ENCODE assay signal across 25 cellular contexts in the genomic region with DNA sequence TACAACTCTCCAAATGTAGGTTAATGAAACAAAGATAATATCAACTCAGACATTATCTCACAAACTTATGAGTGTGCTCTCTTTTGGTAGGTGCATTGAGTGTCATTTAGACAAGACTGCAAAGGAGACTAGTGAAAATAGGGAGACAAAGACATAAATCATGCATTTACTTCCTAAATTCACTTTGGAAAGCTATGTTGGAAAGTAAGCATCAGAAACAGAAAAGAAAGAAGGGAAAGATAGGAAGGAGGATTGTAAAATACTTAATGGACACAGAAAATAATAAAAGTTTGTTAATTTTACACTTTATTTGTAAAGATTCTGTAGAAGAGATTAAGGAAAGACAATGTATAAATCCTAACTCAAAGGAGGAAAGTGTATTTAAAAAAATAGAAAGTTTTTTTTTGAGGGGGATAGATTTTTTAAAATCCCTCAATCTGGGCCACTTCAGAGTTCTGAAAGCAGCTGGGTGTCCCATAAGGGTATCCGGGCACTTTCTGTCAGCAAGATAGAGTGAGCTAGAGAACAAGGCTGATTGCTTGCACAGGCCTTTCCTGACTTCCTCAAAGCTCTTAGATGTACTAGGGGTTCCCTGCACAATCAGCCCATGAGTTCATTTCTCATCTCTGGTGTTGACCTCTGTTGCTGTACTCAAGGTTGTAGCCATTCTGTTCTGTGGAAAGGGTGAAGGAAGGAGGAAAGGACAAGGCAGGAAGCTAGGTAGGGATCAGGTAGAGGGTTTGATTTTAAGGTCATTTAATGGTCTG. TPM values are rescaled to one million over a fixed set of nuclear protein-coding genes. Genes with fewer than 3 reads are reported as not detected.
DNase-seq lines count a peak whose midpoint lies in the region; FAIRE-seq and TF ChIP-seq lines count a peak whose summit lies in the region.
"Had no signal": no experiment of that assay in that cellular context is flagged by ENCODE, and none has a peak within 500 bp of the region (broad histone marks: within the 10 kb centered on the region; RNA-seq: fewer than 3 reads in every experiment).

No MANE protein-coding gene starts in this region.

- DNase-seq in left ventricle myocardium inferior (no peak), cardiac septum (ENCODE audit: low spot score) (no peak), SK-N-MC (ENCODE audit: low read depth, low spot score) (no peak), endothelial cell of umbilical vein (ENCODE audit: low read depth, low spot score) (peak; percentile 76), superior temporal gyrus (ENCODE audit: extremely low spot score) (peak; percentile 22), middle frontal gyrus (ENCODE audit: extremely low spot score, low spot score) (no peak)
- no peak for DNase-seq in CD8-positive, alpha-beta memory T cell
- no peak for DNase-seq in stimulated activated CD4-positive, alpha-beta T cell treated with anti-CD3 and anti-CD28 coated beads, Interleukin-4, amount 100 ng/mL, for 24 hours
- DNase-seq: activated CD4-positive, alpha-beta T cell treated with anti-CD3 and anti-CD28 coated beads, Interleukin-2, amount 50 U/mL, for 4 hours; activated naive CD4-positive, alpha-beta T cell treated with anti-CD3 and anti-CD28 coated beads, Interleukin-2, amount 10 ng/mL, durations not matched to agents 7 days and 5 days; amniotic stem cell; BE2C; GDM1; hypothalamus; left lung; NCI-H1092; NCI-H187 treated with DMSO at 0.1 percent for 48 hours; stimulated activated CD4-positive, alpha-beta T cell treated with anti-CD3 and anti-CD28 coated beads, Interleukin-1b, Interleukin-23, amount 100 ng/mL, for 48 hours; upper lobe of left lung had no signal

- no peaks in the 10 kb centered on the region for H3K9me3 Mint-ChIP-seq in CD8-positive, alpha-beta memory T cell
- H3K9me3 Mint-ChIP-seq: activated naive CD4-positive, alpha-beta T cell treated with anti-CD3 and anti-CD28 coated beads, Interleukin-2, amount 10 ng/mL, durations not matched to agents 7 days and 5 days; activated T-helper 1 cell treated with anti-CD3 and anti-CD28 coated beads, Interleukin-12 subunit alpha, Interleukin-12 subunit beta, Interleukin-2, Interleukin-4 antibody, amounts not matched to agents 30 ng/mL and 10 ng/mL and 1 ng/mL, durations not matched to agents 14 hours and 24 hours and 36 hours; WTC11 had no signal

- H3K9me1 ChIP-seq in endothelial cell of umbilical vein (replicated peaks; ENCODE audit: control insufficient read depth, extremely low read depth, insufficient read depth, low read length): no peaks in the 10 kb centered on the region

- H3K36me3 ChIP-seq in left ventricle myocardium inferior (no peaks in the 10 kb centered on the region), SK-N-MC (ENCODE audit: insufficient read depth, low read length) (no peaks in the 10 kb centered on the region), endothelial cell of umbilical vein (ENCODE audit: control insufficient read depth in 2 of 2, extremely low read depth in 1 of 2, insufficient read depth in 2 of 2, low read length in 2 of 2) (no peaks in the 10 kb centered on the region)
- H3K36me3 ChIP-seq in CD8-positive, alpha-beta memory T cell (ENCODE audit: insufficient read depth, low read length): no peaks in the 10 kb centered on the region
- H3K36me3 ChIP-seq: BE2C, left lung, SJSA1, upper lobe of left lung had no signal

- H3K9me3 ChIP-seq in left ventricle myocardium inferior (replicated peaks): no peaks in the 10 kb centered on the region
- H3K9me3 ChIP-seq in SK-N-MC (ENCODE audit: low read depth, low read length): no peaks in the 10 kb centered on the region
- H3K9me3 ChIP-seq in endothelial cell of umbilical vein (replicated peaks; ENCODE audit: control insufficient read depth, insufficient read depth, low read length): no peaks in the 10 kb centered on the region
- no peaks in the 10 kb centered on the region for H3K9me3 ChIP-seq in CD8-positive, alpha-beta memory T cell (ENCODE audit: low read length)
- H3K9me3 ChIP-seq: BE2C, left lung, SJSA1, upper lobe of left lung had no signal

- H3K27ac Mint-ChIP-seq in CD8-positive, alpha-beta memory T cell: no peak overlapping the region
- H3K27ac Mint-ChIP-seq: activated naive CD4-positive, alpha-beta T cell treated with anti-CD3 and anti-CD28 coated beads, Interleukin-2, amount 10 ng/mL, durations not matched to agents 7 days and 5 days; activated T-helper 1 cell treated with anti-CD3 and anti-CD28 coated beads, Interleukin-12 subunit alpha, Interleukin-12 subunit beta, Interleukin-2, Interleukin-4 antibody, amounts not matched to agents 30 ng/mL and 10 ng/mL and 1 ng/mL, durations not matched to agents 14 hours and 24 hours and 36 hours; WTC11 had no signal

- H3K4me1 ChIP-seq in left ventricle myocardium inferior (peaks cover 36% of the 10 kb centered on the region), endothelial cell of umbilical vein (ENCODE audit: control insufficient read depth, extremely low read depth, insufficient read depth, low read length) (peaks cover 41% of the 10 kb centered on the region)
- H3K4me1 ChIP-seq in CD8-positive, alpha-beta memory T cell (ENCODE audit: insufficient read depth, low read length): no peaks in the 10 kb centered on the region

- H3K4me3 Mint-ChIP-seq in CD8-positive, alpha-beta memory T cell: no peak overlapping the region
- H3K4me3 Mint-ChIP-seq: activated naive CD4-positive, alpha-beta T cell treated with anti-CD3 and anti-CD28 coated beads, Interleukin-2, amount 10 ng/mL, durations not matched to agents 7 days and 5 days; activated T-helper 1 cell treated with anti-CD3 and anti-CD28 coated beads, Interleukin-12 subunit alpha, Interleukin-12 subunit beta, Interleukin-2, Interleukin-4 antibody, amounts not matched to agents 30 ng/mL and 10 ng/mL and 1 ng/mL, durations not matched to agents 14 hours and 24 hours and 36 hours; WTC11 had no signal

- TF ChIP-seq POLR2A in endothelial cell of umbilical vein (IDR thresholded peaks at IDR 0.05; ENCODE audit: low read depth, low read length): no peak

- peak overlapping the region; percentile 48 for H3K4me2 ChIP-seq in endothelial cell of umbilical vein (ENCODE audit: insufficient read depth, low read length)

- no peaks in the 10 kb centered on the region for H3K4me1 Mint-ChIP-seq in CD8-positive, alpha-beta memory T cell
- H3K4me1 Mint-ChIP-seq: activated naive CD4-positive, alpha-beta T cell treated with anti-CD3 and anti-CD28 coated beads, Interleukin-2, amount 10 ng/mL, durations not matched to agents 7 days and 5 days had no signal

- H2AFZ ChIP-seq in endothelial cell of umbilical vein (ENCODE audit: low read depth, low read length): no peak overlapping the region

- POLR2A ChIA-PET in endothelial cell of umbilical vein (lab: Charles Lee): interaction anchor here (0.5 to 1.0 kb wide), 3 partner anchors 9 to 117 kb away, joined by 3 read pairs; no protein-coding TSS in a partner anchor
- POLR2A ChIA-PET in CD8-positive, alpha-beta memory T cell (lab: Charles Lee): no interaction called here

- no peaks in the 10 kb centered on the region for H3K79me2 ChIP-seq in endothelial cell of umbilical vein (ENCODE audit: control insufficient read depth, insufficient read depth, low read length)

- FAIRE-seq in endothelial cell of umbilical vein (lab: Jason Lieb, UNC): peak; percentile 70
- FAIRE-seq: H54, RCC 7860 had no signal

- H3K27me3 Mint-ChIP-seq in CD8-positive, alpha-beta memory T cell: peaks cover 0 to 8% of the 10 kb centered on the region in 2 donors

- CTCF ChIA-PET in endothelial cell of umbilical vein (lab: Charles Lee): interaction anchor here (0.9 to 3.1 kb wide), 7 partner anchors 7 to 117 kb away, joined by 3 to 16 read pairs (median 4); no protein-coding TSS in a partner anchor
- CTCF ChIA-PET in CD8-positive, alpha-beta memory T cell (lab: Charles Lee): interaction anchor here (2.1 kb wide), 1 partner anchor 118 kb away, joined by 5 read pairs; no protein-coding TSS in a partner anchor

- H3K4me3 ChIP-seq in left ventricle myocardium inferior (no peak overlapping the region), SK-N-MC (no peak overlapping the region), endothelial cell of umbilical vein (replicated peaks in 1 of 3; ENCODE audit: insufficient read depth in 1 of 3, low read depth in 1 of 3, low read length in 3 of 3) (no peak overlapping the region)
- no peak overlapping the region for H3K4me3 ChIP-seq in CD8-positive, alpha-beta memory T cell (ENCODE audit: low read length)
- H3K4me3 ChIP-seq: coronary artery, left lung, SJSA1, upper lobe of left lung had no signal

- TF ChIP-seq CTCF in left ventricle myocardium inferior (IDR thresholded peaks at IDR 0.05; ENCODE audit: borderline replicate concordance): no peak
- TF ChIP-seq CTCF in endothelial cell of umbilical vein (IDR thresholded peaks at IDR 0.05; ENCODE audit: extremely low read depth in 1 of 2, insufficient read depth in 1 of 2, low read depth in 1 of 2, low read length in 2 of 2): no peak

- BruUV-seq in endothelial cell of umbilical vein (replicated peaks; lab: Mats Ljungman, UMichigan): no TSS peak

- intact Hi-C loops in left ventricle myocardium inferior (cut with micrococcal nuclease) (no loop called here), cardiac septum (cut with DNase I) (no loop called here), endothelial cell of umbilical vein (cut with micrococcal nuclease) (loop anchor here (10.0 kb wide), 1 partner anchor 224 kb away; a partner anchor contains a TSS)

- dilution Hi-C loops in endothelial cell of umbilical vein (cut with MboI; ENCODE audit: extremely low pct_ligation_motif_present, low sequenced_read_pairs): no loop called here

- H3K9ac ChIP-seq in SK-N-MC (ENCODE audit: insufficient read length) (no peak overlapping the region), endothelial cell of umbilical vein (replicated peaks; ENCODE audit: extremely low read depth, insufficient read depth, low read length) (no peak overlapping the region)

- no peaks in the 10 kb centered on the region for H4K20me1 ChIP-seq in endothelial cell of umbilical vein (replicated peaks; ENCODE audit: control insufficient read depth, extremely low read depth, insufficient read depth, low read length)

- H3K27me3 ChIP-seq in left ventricle myocardium inferior (ENCODE audit: low read depth) (no peaks in the 10 kb centered on the region), endothelial cell of umbilical vein (ENCODE audit: control insufficient read depth in 2 of 2, insufficient read depth in 2 of 2, low read length in 2 of 2) (no peaks in the 10 kb centered on the region)
- H3K27me3 ChIP-seq in CD8-positive, alpha-beta memory T cell (ENCODE audit: insufficient read depth, low read length, poor library complexity, severe bottlenecking): no peaks in the 10 kb centered on the region
- H3K27me3 ChIP-seq: BE2C, left lung, SJSA1, upper lobe of left lung had no signal

- H3K36me3 Mint-ChIP-seq in CD8-positive, alpha-beta memory T cell: no peaks in the 10 kb centered on the region
- H3K36me3 Mint-ChIP-seq: activated naive CD4-positive, alpha-beta T cell treated with anti-CD3 and anti-CD28 coated beads, Interleukin-2, amount 10 ng/mL, durations not matched to agents 7 days and 5 days; WTC11 had no signal

- H3K27ac ChIP-seq in left ventricle myocardium inferior (replicated peaks) (peak overlapping the region; percentile 10), SK-N-MC (peak overlapping the region; percentile 17; the same call in 1 of the 2 replicates), endothelial cell of umbilical vein (ENCODE audit: insufficient read depth, low read depth, low read length) (peak overlapping the region; percentile 93)
- H3K27ac ChIP-seq in CD8-positive, alpha-beta memory T cell (ENCODE audit: low read depth, low read length): no peak overlapping the region
- H3K27ac ChIP-seq: coronary artery, left lung, SJSA1, upper lobe of left lung had no signal

RNA-seq across cellular contexts. Expression of a gene that starts 22.4 kb away (rescaled TPM):
- total RNA-seq in left ventricle myocardium inferior (125 TPM), cardiac septum (118 TPM), endothelial cell of umbilical vein (239 and 280 TPM in 2 replicates)
- polyA plus RNA-seq in endothelial cell of umbilical vein: 33.3 and 47.9 TPM in 2 replicates
- polyA plus RNA-seq in endothelial cell of umbilical vein (2011; cell fraction: cytosol; rRNA removed): 79.1 and 82.2 TPM in 2 replicates
- 117 and 139 TPM in 2 replicates for polyA plus RNA-seq in endothelial cell of umbilical vein (2011; cell fraction: nucleus; rRNA removed)
- polyA plus RNA-seq in endothelial cell of umbilical vein (2012): 142 and 171 TPM in 2 replicates
- polyA minus RNA-seq in endothelial cell of umbilical vein: 112 and 147 TPM in 2 replicates
- 67.5 TPM for polyA minus RNA-seq in endothelial cell of umbilical vein (2011; cell fraction: cytosol; rRNA and poly(A)+ RNA removed)
- 82.8 and 95.4 TPM in 2 replicates for polyA minus RNA-seq in endothelial cell of umbilical vein (2011; cell fraction: nucleus; rRNA and poly(A)+ RNA removed)
- total RNA-seq in CD8-positive, alpha-beta memory T cell: 10 to 100 TPM; 58.5 to 63.6 TPM
- polyA plus RNA-seq in CD8-positive, alpha-beta memory T cell: 17.2 TPM

Comparison
In these comparisons a context has a peak if more than half of its experiments do, and no peak if none do; other contexts are left out.
1. DNase-seq: peak in endothelial cell of umbilical vein (single experiment) and superior temporal gyrus (single experiment); none in left ventricle myocardium inferior (single experiment), cardiac septum (single experiment), SK-N-MC (single experiment), middle frontal gyrus (single experiment), CD8-positive, alpha-beta memory T cell (0 of 5) and stimulated activated CD4-positive, alpha-beta T cell treated with anti-CD3 and anti-CD28 coated beads, Interleukin-4, amount 100 ng/mL, for 24 hours (single experiment).